8 cellular contexts compared by ENCODE assay signal in genomic region chr5:108818613-108819272, GRCh38.
DNase-seq lines count a peak whose midpoint lies in the region; ATAC-seq and TF ChIP-seq lines count a peak whose summit lies in the region.

No MANE protein-coding gene starts in this region.

- H4K20me1 ChIP-seq in mammary epithelial cell (ENCODE audit: insufficient read depth, low read length) (no peaks in the 10 kb centered on the region), OCI-LY7 (ENCODE audit: insufficient read depth, low read length) (no peaks in the 10 kb centered on the region)

- in situ Hi-C loops in mammary epithelial cell (cut with MboI; ENCODE audit: low sequenced_read_pairs in 2 of 2) = no loop called here

- peak overlapping the region; percentile 29 for H3K27ac ChIP-seq in mammary epithelial cell (ENCODE audit: insufficient read depth, low read depth, low read length)
- H3K27ac ChIP-seq in esophagus muscularis mucosa (replicated peaks in 1 of 4) = no peak overlapping the region
- H3K27ac ChIP-seq in OCI-LY7 (ENCODE audit: low read depth, low read length, poor library complexity, severe bottlenecking) = no peak overlapping the region

- DNase-seq in EL (peak; percentile 67), mammary epithelial cell (peak; percentile 67), esophagus muscularis mucosa (ENCODE audit: extremely low spot score) (no peak), OCI-LY7 (ENCODE audit: low spot score) (no peak), C1 segment of cervical spinal cord (lab: John Stamatoyannopoulos, UW) (no peak)
- no peak for DNase-seq in stimulated activated CD4-positive, alpha-beta T cell treated with anti-CD3 and anti-CD28 coated beads, Interleukin-2, amount 100 ng/mL, for 24 hours

- no peak for TF ChIP-seq CTCF in mammary epithelial cell (conservative IDR thresholded peaks at IDR 0.05 in 1 of 2, IDR thresholded peaks at IDR 0.05 in 1 of 2; ENCODE audit: extremely low read depth in 1 of 2, insufficient read depth in 1 of 2, low read depth in 1 of 2, low read length in 2 of 2)
- TF ChIP-seq CTCF in esophagus muscularis mucosa (IDR thresholded peaks at IDR 0.05) = no peak
- no peak for TF ChIP-seq CTCF in OCI-LY7 (conservative IDR thresholded peaks at IDR 0.05; ENCODE audit: low read length)

- CTCF ChIA-PET in mammary epithelial cell (lab: Charles Lee; ENCODE audit: low non-redundant PET) (no interaction called here), OCI-LY7 (lab: Charles Lee; ENCODE audit: unreplicated experiment) (no interaction called here)

- 98% methylated on average over 5 of the region's 5 CpGs for WGBS in mammary epithelial cell (ENCODE audit: low coverage, missing lambda C conversion rate)
- 95% methylated on average over 5 of the region's 5 CpGs for WGBS in esophagus muscularis mucosa

- no peak overlapping the region for H3K4me3 ChIP-seq in mammary epithelial cell (replicated peaks in 1 of 3; ENCODE audit: insufficient read depth in 1 of 3, low read depth in 2 of 3, low read length in 3 of 3)
- no peak overlapping the region for H3K4me3 ChIP-seq in esophagus muscularis mucosa
- H3K4me3 ChIP-seq in OCI-LY7 (ENCODE audit: low read depth, low read length, poor library complexity, severe bottlenecking) = no peak overlapping the region

- TF ChIP-seq EP300 in esophagus muscularis mucosa (IDR thresholded peaks at IDR 0.05) = no peak

- H3K9me3 ChIP-seq in mammary epithelial cell (replicated peaks; ENCODE audit: insufficient read depth, low read length) = no peaks in the 10 kb centered on the region
- no peaks in the 10 kb centered on the region for H3K9me3 ChIP-seq in esophagus muscularis mucosa
- H3K9me3 ChIP-seq in OCI-LY7 (ENCODE audit: low read length) = no peaks in the 10 kb centered on the region

- intact Hi-C loops in mammary epithelial cell (cut with micrococcal nuclease) (no loop called here), esophagus muscularis mucosa (cut with DNase I) (no loop called here), OCI-LY7 (cut with micrococcal nuclease; ENCODE audit: unreplicated experiment) (no loop called here)

- H3K27me3 ChIP-seq in mammary epithelial cell (ENCODE audit: insufficient read depth, low read length) (no peaks in the 10 kb centered on the region), esophagus muscularis mucosa (no peaks in the 10 kb centered on the region)

- no peak overlapping the region for H3K9ac ChIP-seq in mammary epithelial cell (ENCODE audit: insufficient read depth, low read length)

- POLR2A ChIA-PET in OCI-LY7 (lab: Charles Lee) = interaction anchor here (0.6 to 1.2 kb wide), 4 partner anchors 23 to 1787 kb away, joined by 3 to 4 read pairs (median 4); no protein-coding TSS in a partner anchor

- ATAC-seq in GM19463 (IDR thresholded peaks at IDR 0.05; ENCODE audit: unreplicated experiment) (peak; percentile 99), HG03354 (IDR thresholded peaks at IDR 0.05; ENCODE audit: poor library complexity, severe bottlenecking, unreplicated experiment) (peak; percentile 100)

- BruUV-seq in mammary epithelial cell (replicated peaks; lab: Mats Ljungman, UMichigan) (no TSS peak), OCI-LY7 (replicated peaks; lab: Mats Ljungman, UMichigan) (no TSS peak)

- H3K36me3 ChIP-seq in mammary epithelial cell (ENCODE audit: insufficient read depth, low read length) (no peaks in the 10 kb centered on the region), esophagus muscularis mucosa (no peaks in the 10 kb centered on the region), OCI-LY7 (ENCODE audit: insufficient read depth, low read length) (no peaks in the 10 kb centered on the region)

- no peaks in the 10 kb centered on the region for H3K9me2 ChIP-seq in OCI-LY7 (ENCODE audit: insufficient read depth, low read length)

- no peaks in the 10 kb centered on the region for H3K4me1 ChIP-seq in mammary epithelial cell (ENCODE audit: insufficient read depth, low read length)
- peaks cover 5 to 31% (median 23%) of the 10 kb centered on the region in 4 donors for H3K4me1 ChIP-seq in esophagus muscularis mucosa
- no peaks in the 10 kb centered on the region for H3K4me1 ChIP-seq in OCI-LY7 (ENCODE audit: insufficient read depth, low read length, poor library complexity, severe bottlenecking)

- H3K4me2 ChIP-seq in mammary epithelial cell (ENCODE audit: insufficient read depth, low read depth, low read length) = peak overlapping the region; percentile 47
- H3K4me2 ChIP-seq in OCI-LY7 (ENCODE audit: low read length) = no peak overlapping the region

- dilution Hi-C loops in mammary epithelial cell (cut with HindIII; ENCODE audit: low sequenced_read_pairs) = no loop called here

- no peak for TF ChIP-seq POLR2A in esophagus muscularis mucosa (IDR thresholded peaks at IDR 0.05; ENCODE audit: low read depth)

- peaks cover 63% of the 10 kb centered on the region for H3K79me2 ChIP-seq in mammary epithelial cell (ENCODE audit: insufficient read depth, low read length)
- H3K79me2 ChIP-seq in OCI-LY7 (ENCODE audit: insufficient read depth, low read depth, low read length) = no peaks in the 10 kb centered on the region

- H2AFZ ChIP-seq in mammary epithelial cell (ENCODE audit: low read depth, low read length) (no peak overlapping the region), OCI-LY7 (ENCODE audit: low read length) (no peak overlapping the region)

Comparison
In these comparisons a context has a peak if more than half of its experiments do, and no peak if none do; other contexts are left out.
1. DNase-seq: peak in EL (single experiment) and mammary epithelial cell (single experiment); none in esophagus muscularis mucosa (single experiment), OCI-LY7 (single experiment), stimulated activated CD4-positive, alpha-beta T cell treated with anti-CD3 and anti-CD28 coated beads, Interleukin-2, amount 100 ng/mL, for 24 hours (0 of 2) and C1 segment of cervical spinal cord (0 of 14).